ENCODE assay signal across 26 cellular contexts in the genomic region with DNA sequence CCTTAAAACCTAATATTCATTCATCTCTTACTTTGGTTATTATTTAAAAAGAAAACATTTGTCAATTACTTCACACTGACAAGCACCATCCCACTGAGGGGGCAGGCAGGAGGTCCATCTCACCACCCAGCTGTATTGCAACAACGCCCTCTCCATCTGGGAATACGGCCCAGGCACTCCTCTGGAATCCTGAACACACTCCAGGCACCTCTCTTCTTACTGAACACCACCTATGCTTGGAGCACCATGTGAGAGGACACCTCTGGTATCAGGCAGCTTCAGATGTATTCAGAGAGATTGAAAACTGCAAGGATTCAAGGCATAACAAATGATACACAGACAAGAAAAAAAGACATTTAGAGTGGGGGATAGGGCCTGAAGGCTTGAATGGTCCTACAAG.
"Had no signal": no experiment of that assay in that cellular context is flagged by ENCODE, and none has a peak within 500 bp of the region (broad histone marks: within the 10 kb centered on the region; RNA-seq: fewer than 3 reads in every experiment).

No MANE protein-coding gene starts in this region.

- H3K27ac Mint-ChIP-seq: naive thymus-derived CD8-positive, alpha-beta T cell; nephron; stimulated activated naive B cell treated with anti-CD40 and anti-IgM and Interleukin-4, amounts not matched to agents 10 μg/mL and 1 μg/mL and 100 μg/mL, for 72 hours had no signal

- H3K4me1 Mint-ChIP-seq: naive thymus-derived CD8-positive, alpha-beta T cell; nephron; neural crest cell; stimulated activated naive B cell treated with anti-CD40 and anti-IgM and Interleukin-4, amounts not matched to agents 10 μg/mL and 1 μg/mL and 100 μg/mL, for 72 hours had no signal

- H3K27me3 ChIP-seq: stomach, testis, thyroid gland, transverse colon, upper lobe of left lung, vagina had no signal

- H3K4me3 Mint-ChIP-seq: naive thymus-derived CD8-positive, alpha-beta T cell; nephron; neural crest cell; stimulated activated naive B cell treated with anti-CD40 and anti-IgM and Interleukin-4, amounts not matched to agents 10 μg/mL and 1 μg/mL and 100 μg/mL, for 72 hours had no signal

- H3K4me3 ChIP-seq: lower lobe of right lung, skin epidermis, stomach, testis, thyroid gland, transverse colon, upper lobe of left lung, vagina had no signal

- H3K79me2 ChIP-seq: parathyroid adenoma had no signal

- H3K4me1 ChIP-seq: lower lobe of right lung, parathyroid adenoma, testis, thyroid gland, upper lobe of left lung, vagina had no signal

- DNase-seq: hypothalamus; islet precursor cell; mammary epithelial cell; mesenchymal stem cell; naive thymus-derived CD8-positive, alpha-beta T cell; nucleus accumbens; retina; right cardiac atrium; stimulated activated CD4-positive, alpha-beta T cell treated with anti-CD3 and anti-CD28 coated beads, Interleukin-12 subunit alpha, Interleukin-12 subunit beta, amount 100 ng/mL, for 4 hours; stimulated activated CD4-positive, alpha-beta T cell treated with anti-CD3 and anti-CD28 coated beads, Interleukin-15, amount 100 ng/mL, for 24 hours; stimulated activated CD4-positive, alpha-beta T cell treated with anti-CD3 and anti-CD28 coated beads, Interleukin-2, amount 100 ng/mL, for 24 hours; stimulated activated CD4-positive, alpha-beta T cell treated with anti-CD3 and anti-CD28 coated beads, Interleukin-4, amount 100 ng/mL, for 1 hour; stimulated activated naive B cell treated with anti-CD40 and anti-IgM and Interleukin-4, amounts not matched to agents 10 μg/mL and 1 μg/mL and 100 μg/mL, for 72 hours; stimulated activated naive CD8-positive, alpha-beta T cell treated with anti-CD3 and anti-CD28 coated beads, Interleukin-15, Interleukin-2, amounts not matched to agents 100 U/mL and 50 U/mL, for 24 hours; testis; transverse colon had no signal

- H3K9me3 ChIP-seq: lower lobe of right lung, stomach, testis, thyroid gland, transverse colon, upper lobe of left lung, vagina had no signal

- H3K9me3 Mint-ChIP-seq: stimulated activated naive B cell treated with anti-CD40 and anti-IgM and Interleukin-4, amounts not matched to agents 10 μg/mL and 1 μg/mL and 100 μg/mL, for 72 hours had no signal

- ATAC-seq: naive thymus-derived CD8-positive, alpha-beta T cell; right cardiac atrium; sciatic nerve; stimulated activated naive B cell treated with anti-CD40 and anti-IgM and Interleukin-4, amounts not matched to agents 10 μg/mL and 1 μg/mL and 100 μg/mL, for 72 hours; stimulated activated naive CD8-positive, alpha-beta T cell treated with anti-CD3 and anti-CD28 coated beads, Interleukin-15, Interleukin-2, amounts not matched to agents 100 U/mL and 50 U/mL, for 24 hours had no signal

- H3K36me3 ChIP-seq: lower lobe of right lung, stomach, thyroid gland, transverse colon, upper lobe of left lung, vagina had no signal

- H2AFZ ChIP-seq: parathyroid adenoma had no signal

- H3K9ac ChIP-seq: parathyroid adenoma had no signal

- H3K27ac ChIP-seq: lower lobe of right lung, parathyroid adenoma, skin epidermis, testis, thyroid gland, transverse colon, upper lobe of left lung, vagina had no signal

- H3K36me3 Mint-ChIP-seq: naive thymus-derived CD8-positive, alpha-beta T cell; stimulated activated naive B cell treated with anti-CD40 and anti-IgM and Interleukin-4, amounts not matched to agents 10 μg/mL and 1 μg/mL and 100 μg/mL, for 72 hours had no signal
